ENCODE assay signal across 9 cellular contexts in genomic region chr2:151363709-151364108, GRCh38. TPM values are rescaled to one million over a fixed set of nuclear protein-coding genes. Genes with fewer than 3 reads are reported as not detected.
A peak's percentile ranks its signal among the peaks of the same experiment; 100 is the strongest.
DNase-seq lines count a peak whose midpoint lies in the region; ATAC-seq, FAIRE-seq and TF ChIP-seq lines count a peak whose summit lies in the region.
"Had no signal": no experiment of that assay in that cellular context is flagged by ENCODE, and none has a peak within 500 bp of the region (broad histone marks: within the 10 kb centered on the region; RNA-seq: fewer than 3 reads in every experiment).

No MANE protein-coding gene starts in this region.

- no peak overlapping the region for H3K9ac ChIP-seq in OCI-LY1 (ENCODE audit: low read length)
- H3K9ac ChIP-seq in kidney (ENCODE audit: low read length in 2 of 2): no peak overlapping the region

- TF ChIP-seq CTCF in CD14-positive monocyte (IDR thresholded peaks at IDR 0.05) (no peak), OCI-LY1 (IDR thresholded peaks at IDR 0.05; ENCODE audit: low read length) (no peak), kidney (IDR thresholded peaks at IDR 0.05; ENCODE audit: borderline replicate concordance, extremely low read depth, insufficient read depth) (no peak)

- H2AFZ ChIP-seq in OCI-LY1 (ENCODE audit: low read length): no peak overlapping the region

- H3K27me3 ChIP-seq in OCI-LY1 (ENCODE audit: insufficient read depth, low read length): no peaks in the 10 kb centered on the region

- H3K79me2 ChIP-seq in OCI-LY1 (ENCODE audit: insufficient read depth, low read length): no peaks in the 10 kb centered on the region

- H3K4me1 Mint-ChIP-seq in CD14-positive monocyte: peaks cover 12% of the 10 kb centered on the region

- H3K4me1 ChIP-seq in OCI-LY1 (ENCODE audit: insufficient read depth, low read length, severe bottlenecking) (no peaks in the 10 kb centered on the region), kidney (ENCODE audit: control insufficient read depth in 1 of 2, insufficient read depth in 1 of 2, low read depth in 1 of 2, low read length in 2 of 2) (no peaks in the 10 kb centered on the region)

- no peak overlapping the region for H3K4me3 ChIP-seq in OCI-LY1 (ENCODE audit: low read depth, low read length, poor library complexity, severe bottlenecking)
- H3K4me3 ChIP-seq in kidney (ENCODE audit: low read length in 2 of 2): no peak overlapping the region

- intact Hi-C loops in CD14-positive monocyte (cut with micrococcal nuclease): loop anchor here in 1 of 2 donors (5.0 kb wide), 1 partner anchor 71 kb away; no protein-coding TSS in a partner anchor
- intact Hi-C loops in kidney (cut with DNase I): no loop called here

- no peaks in the 10 kb centered on the region for H3K9me3 ChIP-seq in OCI-LY1 (ENCODE audit: low read length)
- H3K9me3 ChIP-seq in kidney (ENCODE audit: control insufficient read depth in 1 of 2, low read length in 2 of 2): no peaks in the 10 kb centered on the region

- H3K36me3 ChIP-seq in OCI-LY1 (ENCODE audit: insufficient read depth, low read length): no peaks in the 10 kb centered on the region
- no peaks in the 10 kb centered on the region for H3K36me3 ChIP-seq in kidney (ENCODE audit: control insufficient read depth in 1 of 2, insufficient read depth in 2 of 2, low read length in 2 of 2)

- H3K9me3 Mint-ChIP-seq in CD14-positive monocyte: peaks cover 0 to 3% (median 0%) of the 10 kb centered on the region in 7 donors

- FAIRE-seq in kidney (lab: Jason Lieb, UNC): no peak

- no peak overlapping the region for H3K27ac ChIP-seq in OCI-LY1 (ENCODE audit: low read depth, low read length, poor library complexity, severe bottlenecking)
- no peak overlapping the region for H3K27ac ChIP-seq in kidney (ENCODE audit: low read depth in 2 of 2, low read length in 2 of 2)
- H3K27ac ChIP-seq: epithelial cell of prostate had no signal

- H4K20me1 ChIP-seq in OCI-LY1 (ENCODE audit: insufficient read depth, low read length): no peaks in the 10 kb centered on the region

- H3K27ac Mint-ChIP-seq in CD14-positive monocyte: peak overlapping the region; percentile 76 to 93 (median 88)

- H3K27me3 Mint-ChIP-seq in CD14-positive monocyte (ENCODE audit: low read depth in 3 of 3): no peaks in the 10 kb centered on the region

- peak; percentile 77 for ATAC-seq in GM21737 (IDR thresholded peaks at IDR 0.05; ENCODE audit: unreplicated experiment)

- H3K9me2 ChIP-seq in OCI-LY1 (ENCODE audit: low read depth, low read length): no peaks in the 10 kb centered on the region

- 0 out of 2 replicates have a peak overlapping the region, but pooled peaks have one; percentile 7 for H3K4me2 ChIP-seq in OCI-LY1 (ENCODE audit: low read length)

- DNase-seq in CD14-positive monocyte (ENCODE audit: low spot score) (peak; percentile 70), inferior parietal cortex (ENCODE audit: extremely low spot score) (peak; percentile 72), SW480 (ENCODE audit: low spot score) (no peak), NCI-H2107 (lab: John Stamatoyannopoulos, UW) (no peak), kidney (no peak)
- no peak for DNase-seq in stimulated activated naive CD4-positive, alpha-beta T cell treated with Interleukin-2 at 50 U/mL for 16 hours (lab: John Stamatoyannopoulos, UW)

- peaks cover 4% of the 10 kb centered on the region in 2 donors for H3K36me3 Mint-ChIP-seq in CD14-positive monocyte

- peak overlapping the region; percentile 55 for H3K4me3 Mint-ChIP-seq in CD14-positive monocyte

- H3F3A ChIP-seq in OCI-LY1 (ENCODE audit: insufficient read depth, low read length): no peaks in the 10 kb centered on the region

RNA-seq across cellular contexts. Expression of gene TNFAIP6, which starts 6.3 kb away (rescaled TPM):
- polyA plus RNA-seq in CD14-positive monocyte: 1 to 10 TPM; 3.5 to 8.2 TPM
- total RNA-seq in kidney: 2.5 TPM
- polyA plus RNA-seq in kidney (ENCODE audit: insufficient read depth, low read depth, low replicate concordance): 0.28 TPM

RNA-seq across cellular contexts. Expression of gene RIF1, which starts 46.0 kb away (rescaled TPM):
- polyA plus RNA-seq in CD14-positive monocyte (1 to 10 TPM; 6.5 to 9.3 TPM), kidney (ENCODE audit: insufficient read depth, low read depth, low replicate concordance) (2.4 TPM)
- 36.8 TPM for total RNA-seq in kidney

Comparison
In these comparisons a context has a peak if more than half of its experiments do, and no peak if none do; other contexts are left out.
1. DNase-seq: peak in CD14-positive monocyte (single experiment) and inferior parietal cortex (single experiment); none in SW480 (single experiment), NCI-H2107 (single experiment), stimulated activated naive CD4-positive, alpha-beta T cell treated with Interleukin-2 at 50 U/mL for 16 hours (single experiment) and kidney (single experiment).